In the genomic region with DNA sequence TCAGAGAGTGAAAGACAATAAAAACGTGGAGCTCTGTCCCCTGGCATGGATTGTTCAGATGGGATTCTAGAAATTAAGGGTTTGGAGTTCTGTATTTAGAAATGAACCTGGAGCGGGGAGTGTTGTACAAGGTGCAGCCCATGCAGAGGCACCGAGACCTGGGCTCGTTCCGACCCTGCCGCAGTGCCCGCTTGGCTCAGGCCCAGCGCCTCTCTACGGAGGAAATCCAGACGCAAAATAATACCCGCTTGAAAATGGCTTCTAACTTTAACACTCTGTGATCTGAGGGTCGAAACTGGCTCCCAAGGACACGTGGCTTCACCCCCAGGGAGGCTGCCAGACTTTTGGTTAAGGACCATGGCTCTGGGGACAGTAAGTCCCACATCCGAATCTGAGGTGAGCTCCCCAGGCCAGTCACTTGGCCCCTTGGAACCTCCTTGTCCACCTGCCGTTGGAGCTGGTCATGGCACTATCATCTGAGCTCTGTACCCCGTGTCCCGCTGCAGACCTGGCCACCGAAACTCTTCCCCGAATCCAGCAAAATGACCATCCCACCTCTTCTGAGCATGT, we compare ENCODE assay signal across 1 cellular context.
TF ChIP-seq lines count a peak whose summit lies in the region.

No MANE protein-coding gene starts in this region.

TF ChIP-seq in K562, 482 proteins besides CTCF, POLR2A, EP300 and RAD21 (continued from another document):
- TF ChIP-seq, protein P1, sequence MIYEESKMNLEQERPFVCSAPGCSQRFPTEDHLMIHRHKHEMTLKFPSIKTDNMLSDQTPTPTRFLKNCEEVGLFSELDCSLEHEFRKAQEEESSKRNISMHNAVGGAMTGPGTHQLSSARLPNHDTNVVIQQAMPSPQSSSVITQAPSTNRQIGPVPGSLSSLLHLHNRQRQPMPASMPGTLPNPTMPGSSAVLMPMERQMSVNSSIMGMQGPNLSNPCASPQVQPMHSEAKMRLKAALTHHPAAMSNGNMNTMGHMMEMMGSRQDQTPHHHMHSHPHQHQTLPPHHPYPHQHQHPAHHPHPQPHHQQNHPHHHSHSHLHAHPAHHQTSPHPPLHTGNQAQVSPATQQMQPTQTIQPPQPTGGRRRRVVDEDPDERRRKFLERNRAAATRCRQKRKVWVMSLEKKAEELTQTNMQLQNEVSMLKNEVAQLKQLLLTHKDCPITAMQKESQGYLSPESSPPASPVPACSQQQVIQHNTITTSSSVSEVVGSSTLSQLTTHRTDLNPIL (CRISPR knock-in tag; IDR thresholded peaks at IDR 0.05): no peak
- no peak for TF ChIP-seq ADNP (tag; IDR thresholded peaks at IDR 0.05)
- TF ChIP-seq, protein P2, sequence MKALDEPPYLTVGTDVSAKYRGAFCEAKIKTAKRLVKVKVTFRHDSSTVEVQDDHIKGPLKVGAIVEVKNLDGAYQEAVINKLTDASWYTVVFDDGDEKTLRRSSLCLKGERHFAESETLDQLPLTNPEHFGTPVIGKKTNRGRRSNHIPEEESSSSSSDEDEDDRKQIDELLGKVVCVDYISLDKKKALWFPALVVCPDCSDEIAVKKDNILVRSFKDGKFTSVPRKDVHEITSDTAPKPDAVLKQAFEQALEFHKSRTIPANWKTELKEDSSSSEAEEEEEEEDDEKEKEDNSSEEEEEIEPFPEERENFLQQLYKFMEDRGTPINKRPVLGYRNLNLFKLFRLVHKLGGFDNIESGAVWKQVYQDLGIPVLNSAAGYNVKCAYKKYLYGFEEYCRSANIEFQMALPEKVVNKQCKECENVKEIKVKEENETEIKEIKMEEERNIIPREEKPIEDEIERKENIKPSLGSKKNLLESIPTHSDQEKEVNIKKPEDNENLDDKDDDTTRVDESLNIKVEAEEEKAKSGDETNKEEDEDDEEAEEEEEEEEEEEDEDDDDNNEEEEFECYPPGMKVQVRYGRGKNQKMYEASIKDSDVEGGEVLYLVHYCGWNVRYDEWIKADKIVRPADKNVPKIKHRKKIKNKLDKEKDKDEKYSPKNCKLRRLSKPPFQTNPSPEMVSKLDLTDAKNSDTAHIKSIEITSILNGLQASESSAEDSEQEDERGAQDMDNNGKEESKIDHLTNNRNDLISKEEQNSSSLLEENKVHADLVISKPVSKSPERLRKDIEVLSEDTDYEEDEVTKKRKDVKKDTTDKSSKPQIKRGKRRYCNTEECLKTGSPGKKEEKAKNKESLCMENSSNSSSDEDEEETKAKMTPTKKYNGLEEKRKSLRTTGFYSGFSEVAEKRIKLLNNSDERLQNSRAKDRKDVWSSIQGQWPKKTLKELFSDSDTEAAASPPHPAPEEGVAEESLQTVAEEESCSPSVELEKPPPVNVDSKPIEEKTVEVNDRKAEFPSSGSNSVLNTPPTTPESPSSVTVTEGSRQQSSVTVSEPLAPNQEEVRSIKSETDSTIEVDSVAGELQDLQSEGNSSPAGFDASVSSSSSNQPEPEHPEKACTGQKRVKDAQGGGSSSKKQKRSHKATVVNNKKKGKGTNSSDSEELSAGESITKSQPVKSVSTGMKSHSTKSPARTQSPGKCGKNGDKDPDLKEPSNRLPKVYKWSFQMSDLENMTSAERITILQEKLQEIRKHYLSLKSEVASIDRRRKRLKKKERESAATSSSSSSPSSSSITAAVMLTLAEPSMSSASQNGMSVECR (CRISPR knock-in tag; IDR thresholded peaks at IDR 0.05): no peak
- no peak for TF ChIP-seq ZFP91 (CRISPR knock-in tag; IDR thresholded peaks at IDR 0.05)
- TF ChIP-seq KAT2B (IDR thresholded peaks at IDR 0.05; ENCODE audit: low read depth, low read length): no peak
- TF ChIP-seq, protein P3, sequence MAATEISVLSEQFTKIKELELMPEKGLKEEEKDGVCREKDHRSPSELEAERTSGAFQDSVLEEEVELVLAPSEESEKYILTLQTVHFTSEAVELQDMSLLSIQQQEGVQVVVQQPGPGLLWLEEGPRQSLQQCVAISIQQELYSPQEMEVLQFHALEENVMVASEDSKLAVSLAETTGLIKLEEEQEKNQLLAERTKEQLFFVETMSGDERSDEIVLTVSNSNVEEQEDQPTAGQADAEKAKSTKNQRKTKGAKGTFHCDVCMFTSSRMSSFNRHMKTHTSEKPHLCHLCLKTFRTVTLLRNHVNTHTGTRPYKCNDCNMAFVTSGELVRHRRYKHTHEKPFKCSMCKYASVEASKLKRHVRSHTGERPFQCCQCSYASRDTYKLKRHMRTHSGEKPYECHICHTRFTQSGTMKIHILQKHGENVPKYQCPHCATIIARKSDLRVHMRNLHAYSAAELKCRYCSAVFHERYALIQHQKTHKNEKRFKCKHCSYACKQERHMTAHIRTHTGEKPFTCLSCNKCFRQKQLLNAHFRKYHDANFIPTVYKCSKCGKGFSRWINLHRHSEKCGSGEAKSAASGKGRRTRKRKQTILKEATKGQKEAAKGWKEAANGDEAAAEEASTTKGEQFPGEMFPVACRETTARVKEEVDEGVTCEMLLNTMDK (IDR thresholded peaks at IDR 0.05; ENCODE audit: borderline replicate concordance, insufficient read depth, low read depth, low read length, poor library complexity, severe bottlenecking): no peak
- TF ChIP-seq MLX (CRISPR knock-in tag; conservative IDR thresholded peaks at IDR 0.05): no peak
- no peak for TF ChIP-seq ZNF133 (CRISPR knock-in tag; IDR thresholded peaks at IDR 0.05)
- TF ChIP-seq, protein P4, sequence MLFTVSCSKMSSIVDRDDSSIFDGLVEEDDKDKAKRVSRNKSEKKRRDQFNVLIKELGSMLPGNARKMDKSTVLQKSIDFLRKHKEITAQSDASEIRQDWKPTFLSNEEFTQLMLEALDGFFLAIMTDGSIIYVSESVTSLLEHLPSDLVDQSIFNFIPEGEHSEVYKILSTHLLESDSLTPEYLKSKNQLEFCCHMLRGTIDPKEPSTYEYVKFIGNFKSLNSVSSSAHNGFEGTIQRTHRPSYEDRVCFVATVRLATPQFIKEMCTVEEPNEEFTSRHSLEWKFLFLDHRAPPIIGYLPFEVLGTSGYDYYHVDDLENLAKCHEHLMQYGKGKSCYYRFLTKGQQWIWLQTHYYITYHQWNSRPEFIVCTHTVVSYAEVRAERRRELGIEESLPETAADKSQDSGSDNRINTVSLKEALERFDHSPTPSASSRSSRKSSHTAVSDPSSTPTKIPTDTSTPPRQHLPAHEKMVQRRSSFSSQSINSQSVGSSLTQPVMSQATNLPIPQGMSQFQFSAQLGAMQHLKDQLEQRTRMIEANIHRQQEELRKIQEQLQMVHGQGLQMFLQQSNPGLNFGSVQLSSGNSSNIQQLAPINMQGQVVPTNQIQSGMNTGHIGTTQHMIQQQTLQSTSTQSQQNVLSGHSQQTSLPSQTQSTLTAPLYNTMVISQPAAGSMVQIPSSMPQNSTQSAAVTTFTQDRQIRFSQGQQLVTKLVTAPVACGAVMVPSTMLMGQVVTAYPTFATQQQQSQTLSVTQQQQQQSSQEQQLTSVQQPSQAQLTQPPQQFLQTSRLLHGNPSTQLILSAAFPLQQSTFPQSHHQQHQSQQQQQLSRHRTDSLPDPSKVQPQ (CRISPR knock-in tag; IDR thresholded peaks at IDR 0.05; ENCODE audit: borderline replicate concordance): no peak
- TF ChIP-seq MYC (IDR thresholded peaks at IDR 0.05; ENCODE audit: low read depth, low read length): no peak
- TF ChIP-seq MYC (CRISPR knock-in tag; IDR thresholded peaks at IDR 0.05; ENCODE audit: borderline replicate concordance, low read depth): no peak
- TF ChIP-seq ZNF165 (CRISPR knock-in tag; IDR thresholded peaks at IDR 0.05; ENCODE audit: borderline replicate concordance): no peak
- TF ChIP-seq ZNF316 (IDR thresholded peaks at IDR 0.05): no peak
- TF ChIP-seq PKNOX1 (IDR thresholded peaks at IDR 0.05): no peak
- no peak for TF ChIP-seq CC2D1A (IDR thresholded peaks at IDR 0.05)
- TF ChIP-seq ETV5 (CRISPR knock-in tag; IDR thresholded peaks at IDR 0.05; ENCODE audit: low read depth): no peak
